8 cellular contexts compared by ENCODE assay signal in the genomic region with DNA sequence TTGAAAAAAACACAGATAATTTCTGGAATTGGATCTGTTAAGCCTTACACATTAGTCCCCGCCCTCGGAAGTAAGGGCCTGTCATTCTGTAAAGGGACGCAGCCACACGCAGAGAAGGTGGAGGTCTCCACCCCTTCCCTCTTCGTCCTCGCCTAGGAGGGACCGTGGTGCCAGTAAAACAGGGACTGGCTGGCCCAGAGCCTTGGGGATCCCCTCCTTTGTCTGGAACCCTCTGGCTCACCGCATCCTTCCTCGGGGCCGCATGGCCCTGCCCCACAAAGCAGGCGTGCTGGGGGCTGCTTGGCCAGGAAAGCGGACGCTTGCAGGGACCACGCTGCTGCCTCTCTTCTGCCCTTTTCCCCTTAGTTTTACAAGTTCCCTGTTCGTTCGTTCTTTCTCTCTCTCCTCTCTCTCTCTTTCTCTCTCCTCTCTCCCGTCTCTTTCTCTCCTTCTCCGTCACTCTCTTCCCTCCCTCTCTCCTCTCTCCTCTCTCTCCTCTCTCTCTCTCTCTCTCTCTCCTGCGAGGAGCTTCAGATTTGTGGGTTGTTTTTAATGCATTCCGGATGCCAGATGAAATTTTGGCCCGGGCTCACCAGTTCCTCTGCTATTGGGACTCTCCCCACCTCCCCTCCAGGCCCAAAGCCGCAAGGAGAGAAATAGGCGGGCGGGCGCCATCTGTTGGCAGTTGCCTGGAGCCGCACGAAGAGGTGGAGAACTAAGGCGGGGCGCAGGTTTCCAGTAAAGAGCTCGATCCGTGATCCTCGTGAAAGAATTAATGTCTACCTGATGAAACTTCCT. TPM values are rescaled to one million over a fixed set of nuclear protein-coding genes. Genes with fewer than 3 reads are reported as not detected.
A peak's percentile ranks its signal among the peaks of the same experiment; 100 is the strongest.
DNase-seq lines count a peak whose midpoint lies in the region; ATAC-seq and TF ChIP-seq lines count a peak whose summit lies in the region.

No MANE protein-coding gene starts in this region.

- H3K9ac ChIP-seq in duodenal mucosa (ENCODE audit: low read depth in 1 of 2, low read length in 2 of 2): no peak overlapping the region

- H3K36me3 Mint-ChIP-seq in activated CD4-positive, alpha-beta memory T cell treated with anti-CD3 and anti-CD28 coated beads, Interleukin-2, amount 10 ng/mL, durations not matched to agents 7 days and 5 days (ENCODE audit: low read depth): peaks cover 17% of the 10 kb centered on the region

- peaks cover 3 to 4% of the 10 kb centered on the region in 2 donors for H3K36me3 ChIP-seq in duodenal mucosa (ENCODE audit: control insufficient read depth in 1 of 2, insufficient read depth in 2 of 2, low read length in 2 of 2)

- H3K4me3 ChIP-seq in HFF-Myc (replicated peaks; ENCODE audit: low read depth, low read length) (peak overlapping the region; percentile 22), duodenal mucosa (ENCODE audit: low read depth in 1 of 2, low read length in 2 of 2) (peak overlapping the region in 1 of 2 donors; percentile 32)

- H3K4me1 Mint-ChIP-seq in activated CD4-positive, alpha-beta memory T cell treated with anti-CD3 and anti-CD28 coated beads, Interleukin-2, amount 10 ng/mL, durations not matched to agents 7 days and 5 days: peaks cover 4% of the 10 kb centered on the region

- H3K4me1 ChIP-seq in duodenal mucosa (ENCODE audit: control insufficient read depth in 1 of 2, insufficient read depth in 2 of 2, low read length in 2 of 2): peaks cover 0 to 3% of the 10 kb centered on the region in 2 donors

- H3K27ac Mint-ChIP-seq in activated CD4-positive, alpha-beta memory T cell treated with anti-CD3 and anti-CD28 coated beads, Interleukin-2, amount 10 ng/mL, durations not matched to agents 7 days and 5 days: no peak overlapping the region

- CTCF ChIA-PET in activated CD4-positive, alpha-beta memory T cell treated with anti-CD3 and anti-CD28 coated beads, Interleukin-2, amount 10 ng/mL, durations not matched to agents 7 days and 5 days (lab: Charles Lee): interaction anchor here (0.7 to 2.0 kb wide), 13 partner anchors 8 to 1002 kb away, joined by 3 to 35 read pairs (median 4); no protein-coding TSS in a partner anchor

- H3K9me3 ChIP-seq in duodenal mucosa (ENCODE audit: control insufficient read depth in 1 of 2, low read length in 2 of 2): no peaks in the 10 kb centered on the region

- H3K27me3 ChIP-seq in duodenal mucosa (ENCODE audit: control insufficient read depth in 1 of 2, insufficient read depth in 2 of 2, low read length in 2 of 2): no peaks in the 10 kb centered on the region

- H3K9me3 Mint-ChIP-seq in activated CD4-positive, alpha-beta memory T cell treated with anti-CD3 and anti-CD28 coated beads, Interleukin-2, amount 10 ng/mL, durations not matched to agents 7 days and 5 days: no peaks in the 10 kb centered on the region

- no peaks in the 10 kb centered on the region for H3K27me3 Mint-ChIP-seq in activated CD4-positive, alpha-beta memory T cell treated with anti-CD3 and anti-CD28 coated beads, Interleukin-2, amount 10 ng/mL, durations not matched to agents 7 days and 5 days

- POLR2A ChIA-PET in activated CD4-positive, alpha-beta memory T cell treated with anti-CD3 and anti-CD28 coated beads, Interleukin-2, amount 10 ng/mL, durations not matched to agents 7 days and 5 days (lab: Charles Lee): no interaction called here

- DNase-seq in HFF-Myc (ENCODE audit: extremely low read depth, low read depth): peak; percentile 93
- peak; percentile 20 for DNase-seq in NCI-H1694 treated with DMSO at 0.1 percent for 48 hours (lab: John Stamatoyannopoulos, UW)
- peak; percentile 70 for DNase-seq in activated CD4-positive, alpha-beta memory T cell treated with anti-CD3 and anti-CD28 coated beads, Interleukin-2, amount 10 ng/mL, durations not matched to agents 7 days and 5 days
- DNase-seq in lung microvascular endothelial cell (ENCODE audit: low read depth in 2 of 2): peak; percentile 75 to 89
- peak; percentile 21 to 44 (median 32) for DNase-seq in stimulated activated CD4-positive, alpha-beta T cell treated with anti-CD3 and anti-CD28 coated beads, TNF-alpha, amount 100 ng/mL, for 4 hours (ENCODE audit: low read depth in 3 of 3)

- peak; percentile 80 for TF ChIP-seq CTCF in GM12872 (IDR thresholded peaks at IDR 0.05; ENCODE audit: insufficient read depth, low read depth, low read length)
- TF ChIP-seq CTCF in HFF-Myc (IDR thresholded peaks at IDR 0.05; ENCODE audit: low read depth, low read length, missing control alignments): peak; percentile 89

- ATAC-seq in GM21515 (IDR thresholded peaks at IDR 0.05; ENCODE audit: unreplicated experiment): no peak

- H3K4me3 Mint-ChIP-seq in activated CD4-positive, alpha-beta memory T cell treated with anti-CD3 and anti-CD28 coated beads, Interleukin-2, amount 10 ng/mL, durations not matched to agents 7 days and 5 days: no peak overlapping the region

- H3K27ac ChIP-seq in duodenal mucosa (ENCODE audit: low read depth, low read length): peak overlapping the region; percentile 30

RNA-seq across cellular contexts. Expression of a gene that starts 35.1 kb away (rescaled TPM):
- 1 to 10 TPM; 5.1 to 5.3 TPM for total RNA-seq in activated CD4-positive, alpha-beta memory T cell treated with anti-CD3 and anti-CD28 coated beads, Interleukin-2, amount 10 ng/mL, durations not matched to agents 7 days and 5 days
- 0.87 and 2.0 TPM in 2 replicates for total RNA-seq in lung microvascular endothelial cell

Comparison
In these comparisons a context has a peak if more than half of its experiments do, and no peak if none do; other contexts are left out.
1. DNase-seq: peak in every context shown above with its lines; median percentile 93 in HFF-Myc; 82 in lung microvascular endothelial cell; 70 in activated CD4-positive, alpha-beta memory T cell treated with anti-CD3 and anti-CD28 coated beads, Interleukin-2, amount 10 ng/mL, durations not matched to agents 7 days and 5 days; 32 in stimulated activated CD4-positive, alpha-beta T cell treated with anti-CD3 and anti-CD28 coated beads, TNF-alpha, amount 100 ng/mL, for 4 hours; 20 in NCI-H1694 treated with DMSO at 0.1 percent for 48 hours.